Comparison of ENCODE assay signal across 22 cellular contexts in genomic region chr1:214983126-214983869, GRCh38.
DNase-seq lines count a peak whose midpoint lies in the region; ATAC-seq and TF ChIP-seq lines count a peak whose summit lies in the region.
"Had no signal": no experiment of that assay in that cellular context is flagged by ENCODE, and none has a peak within 500 bp of the region (broad histone marks: within the 10 kb centered on the region; RNA-seq: fewer than 3 reads in every experiment).

No MANE protein-coding gene starts in this region.

- no peaks in the 10 kb centered on the region for H3K27me3 ChIP-seq in adipocyte (replicated peaks; ENCODE audit: control insufficient read depth, insufficient read depth, low read length)
- H3K27me3 ChIP-seq: breast epithelium, gastrocnemius medialis, uterus had no signal

- intact Hi-C loops in head of caudate nucleus (cut with DNase I): no loop called here

- no peaks in the 10 kb centered on the region for H3K9me3 ChIP-seq in adipocyte (ENCODE audit: control insufficient read depth, low read length)
- H3K9me3 ChIP-seq: gastrocnemius medialis, uterus had no signal

- no peak overlapping the region for H3K27ac Mint-ChIP-seq in activated T-cell treated with anti-CD3 and anti-CD28 coated beads, Interleukin-2, amount 50 U/mL, for 24 hours
- H3K27ac Mint-ChIP-seq: activated naive CD8-positive, alpha-beta T cell; activated T-cell treated with anti-CD3 and anti-CD28 coated beads, Interleukin-2, amount 50 U/mL, for 72 hours; dendritic cell treated with granulocyte-macrophage colony-stimulating factor and Interleukin-4, amounts not matched to agents 40 ng/mL and 50 ng/mL, for 4 days had no signal

- no peaks in the 10 kb centered on the region for H3K4me1 Mint-ChIP-seq in activated T-cell treated with anti-CD3 and anti-CD28 coated beads, Interleukin-2, amount 50 U/mL, for 24 hours (ENCODE audit: low read depth)

- H3K9me3 Mint-ChIP-seq in activated T-cell treated with anti-CD3 and anti-CD28 coated beads, Interleukin-2, amount 50 U/mL, for 24 hours: peaks cover 6% of the 10 kb centered on the region

- no peaks in the 10 kb centered on the region for H3K36me3 Mint-ChIP-seq in activated T-cell treated with anti-CD3 and anti-CD28 coated beads, Interleukin-2, amount 50 U/mL, for 24 hours (ENCODE audit: low read depth)
- H3K36me3 Mint-ChIP-seq: activated naive CD8-positive, alpha-beta T cell had no signal

- no peak overlapping the region for H3K4me3 ChIP-seq in adipocyte (ENCODE audit: low read length)
- no peak overlapping the region for H3K4me3 ChIP-seq in fibroblast of the aortic adventitia (ENCODE audit: low read depth, low read length)
- H3K4me3 ChIP-seq: breast epithelium, gastrocnemius medialis, lung, SK-N-MC, uterus had no signal

- DNase-seq in A172 (ENCODE audit: low spot score): peak; percentile 70
- peak; percentile 57 for DNase-seq in HCEC 1CT
- peak; percentile 25 for DNase-seq in adipocyte (ENCODE audit: low read depth)
- peak; percentile 90 for DNase-seq in fibroblast of the aortic adventitia (ENCODE audit: low read depth)
- no peak for DNase-seq in activated T-cell treated with anti-CD3 and anti-CD28 coated beads, Interleukin-2, amount 50 U/mL, for 24 hours
- DNase-seq in head of caudate nucleus: no peak
- DNase-seq in activated gamma-delta T cell treated with Interleukin-2 at 50 U/mL for 16 hours: no peak
- DNase-seq: activated T-cell treated with anti-CD3 and anti-CD28 coated beads, Interleukin-2, amount 50 U/mL, for 72 hours; C1 segment of cervical spinal cord; gastrocnemius medialis; NCI-H1092 treated with DMSO at 0.1 percent for 48 hours; NCI-H2081; NK-92 treated with Interleukin-12 subunit alpha and Interleukin-12 subunit beta, amount 100 ng/mL, for 24 hours; nucleus accumbens; uterus had no signal

- no peak for TF ChIP-seq CTCF in fibroblast of the aortic adventitia (IDR thresholded peaks at IDR 0.05; ENCODE audit: insufficient read depth, low read length)

- H3K4me3 Mint-ChIP-seq in activated T-cell treated with anti-CD3 and anti-CD28 coated beads, Interleukin-2, amount 50 U/mL, for 24 hours: no peak overlapping the region
- H3K4me3 Mint-ChIP-seq: activated naive CD8-positive, alpha-beta T cell; activated T-cell treated with anti-CD3 and anti-CD28 coated beads, Interleukin-2, amount 50 U/mL, for 72 hours; dendritic cell treated with granulocyte-macrophage colony-stimulating factor and Interleukin-4, amounts not matched to agents 40 ng/mL and 50 ng/mL, for 4 days had no signal

- no peaks in the 10 kb centered on the region for H3K27me3 Mint-ChIP-seq in activated T-cell treated with anti-CD3 and anti-CD28 coated beads, Interleukin-2, amount 50 U/mL, for 24 hours
- H3K27me3 Mint-ChIP-seq: dendritic cell treated with granulocyte-macrophage colony-stimulating factor and Interleukin-4, amounts not matched to agents 40 ng/mL and 50 ng/mL, for 4 days had no signal

- ATAC-seq in GM19397 (IDR thresholded peaks at IDR 0.05; ENCODE audit: unreplicated experiment): no peak
- ATAC-seq: activated CD4-positive, CD25-positive, alpha-beta regulatory T cell treated with anti-CD3 and anti-CD28 coated beads, Interleukin-2, amount 50 U/mL, for 24 hours; activated T-cell treated with anti-CD3 and anti-CD28 coated beads, Interleukin-2, amount 50 U/mL, for 72 hours; gastrocnemius medialis had no signal

- H3K36me3 ChIP-seq in adipocyte (ENCODE audit: control insufficient read depth, insufficient read depth, low read length, severe bottlenecking): no peaks in the 10 kb centered on the region
- H3K36me3 ChIP-seq: breast epithelium, gastrocnemius medialis, uterus had no signal

- no peak overlapping the region for H3K9ac ChIP-seq in adipocyte (ENCODE audit: low read length)

- H3K4me1 ChIP-seq in adipocyte (ENCODE audit: control insufficient read depth, insufficient read depth, low read length): peaks cover 5% of the 10 kb centered on the region
- H3K4me1 ChIP-seq: breast epithelium, gastrocnemius medialis, uterus had no signal

Comparison
In these comparisons a context has a peak if more than half of its experiments do, and no peak if none do; other contexts are left out.
1. DNase-seq: peak in A172 (single experiment), HCEC 1CT (single experiment), adipocyte (single experiment) and fibroblast of the aortic adventitia (single experiment); none in activated T-cell treated with anti-CD3 and anti-CD28 coated beads, Interleukin-2, amount 50 U/mL, for 24 hours (single experiment), head of caudate nucleus (0 of 42) and activated gamma-delta T cell treated with Interleukin-2 at 50 U/mL for 16 hours (single experiment).